In the genomic region with DNA sequence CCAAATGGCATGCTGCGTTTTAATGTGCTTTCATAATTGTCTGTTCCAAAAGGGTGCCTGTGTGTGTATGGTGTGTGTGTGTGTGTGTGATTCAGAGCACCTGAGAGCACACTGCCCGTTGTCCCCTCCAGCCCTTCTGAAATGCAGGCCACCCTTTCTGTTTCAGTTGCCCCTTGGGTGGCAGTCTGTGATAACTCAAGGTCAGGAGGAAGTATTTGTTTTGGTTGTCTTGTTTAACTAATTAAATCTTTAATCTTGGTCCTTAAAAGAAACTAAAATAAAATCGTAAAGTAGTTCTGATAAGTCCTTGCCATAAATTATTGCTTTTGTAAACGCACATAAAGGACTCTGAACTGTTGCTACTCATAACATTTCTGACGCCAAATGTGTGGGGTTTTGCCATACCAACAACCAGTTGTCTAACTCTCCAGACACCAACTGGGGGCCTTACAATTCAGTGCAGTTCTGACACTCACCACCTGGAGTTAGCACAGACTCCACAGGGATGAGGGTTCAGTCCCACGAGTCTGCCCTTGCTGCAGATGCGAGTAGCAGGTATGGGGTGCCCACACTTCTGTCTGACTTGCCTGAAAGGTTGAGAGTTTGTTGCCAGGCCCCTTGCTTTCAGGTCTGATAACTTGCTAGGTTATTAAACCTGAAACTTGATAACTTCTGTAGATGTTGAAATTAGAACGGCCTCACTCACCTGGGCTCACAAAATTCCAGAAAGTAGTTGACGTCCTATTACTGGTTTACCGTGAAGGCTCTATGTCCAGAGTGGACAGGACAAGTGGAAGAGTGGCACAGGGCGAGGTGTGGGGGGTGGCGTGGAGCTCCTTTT, we compare ENCODE assay signal across 12 cellular contexts.
DNase-seq lines count a peak whose midpoint lies in the region; ATAC-seq and TF ChIP-seq lines count a peak whose summit lies in the region.
"Had no signal": no experiment of that assay in that cellular context is flagged by ENCODE, and none has a peak within 500 bp of the region (broad histone marks: within the 10 kb centered on the region; RNA-seq: fewer than 3 reads in every experiment).

No MANE protein-coding gene starts in this region.

- no peaks in the 10 kb centered on the region for H3K27me3 ChIP-seq in PC-9 (ENCODE audit: insufficient read depth, low read depth)
- H3K27me3 ChIP-seq: right atrium auricular region had no signal

- peaks cover 4% of the 10 kb centered on the region for H4K20me1 ChIP-seq in PC-9 (ENCODE audit: insufficient read depth)

- intact Hi-C loops in PC-9 (cut with micrococcal nuclease; ENCODE audit: unreplicated experiment), result no loop called here

- no peaks in the 10 kb centered on the region; the same call in 1 of the 2 replicates for H3K9me3 ChIP-seq in PC-9 (ENCODE audit: insufficient read depth, low read depth)
- H3K9me3 ChIP-seq: right atrium auricular region had no signal

- H3K4me3 Mint-ChIP-seq in progenitor cell of endocrine pancreas (ENCODE audit: low read depth), result no peak overlapping the region

- BruUV-seq in PC-9 (replicated peaks; lab: Mats Ljungman, UMichigan), result no TSS peak

- POLR2A ChIA-PET in PC-9 (lab: Charles Lee; ENCODE audit: unreplicated experiment), result no interaction called here

- H3K4me1 Mint-ChIP-seq in progenitor cell of endocrine pancreas (ENCODE audit: low read depth), result peaks cover 31% of the 10 kb centered on the region

- H3K79me2 ChIP-seq in PC-9 (ENCODE audit: low read depth), result peaks cover 89% of the 10 kb centered on the region

- H3K27ac Mint-ChIP-seq in progenitor cell of endocrine pancreas, result peak overlapping the region; percentile 65

- no peaks in the 10 kb centered on the region for H3K9me2 ChIP-seq in PC-9 (ENCODE audit: insufficient read depth)

- H2AFZ ChIP-seq in PC-9, result no peak overlapping the region

- H3K27ac ChIP-seq in PC-9, result no peak overlapping the region

- TF ChIP-seq CTCF in GM12873 (IDR thresholded peaks at IDR 0.05; ENCODE audit: insufficient read depth, low read depth, low read length, missing control alignments) (peak; percentile 29), progenitor cell of endocrine pancreas (IDR thresholded peaks at IDR 0.05; ENCODE audit: unreplicated experiment) (peak; percentile 47), PC-9 (conservative IDR thresholded peaks at IDR 0.05) (no peak)

- H3K36me3 ChIP-seq in PC-9 (ENCODE audit: low read depth), result no peaks in the 10 kb centered on the region
- H3K36me3 ChIP-seq: right atrium auricular region had no signal

- CTCF ChIA-PET in PC-9 (lab: Charles Lee), result no interaction called here

- H3K4me1 ChIP-seq in PC-9 (replicated peaks; ENCODE audit: insufficient read depth), result peaks cover 38% of the 10 kb centered on the region

- no peak overlapping the region for H3K4me3 ChIP-seq in PC-9
- H3K4me3 ChIP-seq: right atrium auricular region had no signal

- DNase-seq in LoVo (ENCODE audit: low spot score) (peak; percentile 30), dermis blood vessel endothelial cell (peak; percentile 25), progenitor cell of endocrine pancreas (ENCODE audit: low spot score, unreplicated experiment) (no peak), PC-9 (no peak)
- DNase-seq in activated T-cell treated with anti-CD3 and anti-CD28 coated beads, Interleukin-2, amount 50 U/mL, for 48 hours, result no peak
- DNase-seq: activated CD4-positive, alpha-beta T cell treated with anti-CD3 and anti-CD28 coated beads for 4 hours; activated gamma-delta T cell treated with Interleukin-2 at 50 U/mL for 16 hours; DMS79 treated with DMSO at 0.1 percent for 48 hours; NCI-H345 had no signal

- H3K27me3 Mint-ChIP-seq in progenitor cell of endocrine pancreas, result no peaks in the 10 kb centered on the region

- H3F3A ChIP-seq in PC-9 (ENCODE audit: insufficient read depth, low read depth), result peaks cover 30% of the 10 kb centered on the region

- peaks cover 2% of the 10 kb centered on the region for H3K36me3 Mint-ChIP-seq in progenitor cell of endocrine pancreas (ENCODE audit: insufficient read depth)

- H3K4me2 ChIP-seq in PC-9, result no peak overlapping the region

- no peak for ATAC-seq in HG02623 (IDR thresholded peaks at IDR 0.05; ENCODE audit: unreplicated experiment)

- H3K9me3 Mint-ChIP-seq in progenitor cell of endocrine pancreas (ENCODE audit: low read depth), result no peaks in the 10 kb centered on the region

Comparison
In these comparisons a context has a peak if more than half of its experiments do, and no peak if none do; other contexts are left out.
1. DNase-seq: peak in LoVo (single experiment) and dermis blood vessel endothelial cell (single experiment); none in progenitor cell of endocrine pancreas (single experiment), activated T-cell treated with anti-CD3 and anti-CD28 coated beads, Interleukin-2, amount 50 U/mL, for 48 hours (0 of 2) and PC-9 (0 of 2).